Comparison of ENCODE assay signal across 25 cellular contexts in the genomic region with DNA sequence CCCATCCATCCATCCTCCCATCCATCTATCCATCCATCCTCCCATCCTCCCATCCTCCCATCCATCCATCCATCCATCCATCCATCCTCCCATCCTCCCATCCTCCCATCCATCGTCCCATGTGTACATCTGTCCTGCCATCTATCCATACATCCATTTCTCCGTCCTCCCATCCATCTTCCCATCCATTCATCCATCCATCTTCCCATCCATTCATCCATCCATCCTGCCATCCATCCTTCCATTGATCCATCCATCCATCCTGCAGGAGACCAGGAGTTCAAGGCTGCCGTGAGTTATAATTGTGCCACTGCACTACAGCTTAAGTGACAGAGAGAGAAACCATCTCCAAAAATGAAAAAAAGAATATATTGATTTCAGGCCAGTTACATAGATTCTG.
"Had no signal": no experiment of that assay in that cellular context is flagged by ENCODE, and none has a peak within 500 bp of the region (broad histone marks: within the 10 kb centered on the region; RNA-seq: fewer than 3 reads in every experiment).

No MANE protein-coding gene starts in this region.

- H3K36me3 Mint-ChIP-seq: mesothelial cell of epicardium had no signal

- H3K36me3 ChIP-seq: esophagus squamous epithelium, gastrocnemius medialis, heart right ventricle, left lung, lower lobe of right lung had no signal

- H3K27ac ChIP-seq: coronary artery, dorsolateral prefrontal cortex, epithelial cell of prostate, esophagus squamous epithelium, gastrocnemius medialis, heart right ventricle, left lung, lower lobe of right lung had no signal

- H3K27me3 ChIP-seq: esophagus squamous epithelium, gastrocnemius medialis, left lung had no signal

- H3K9me3 ChIP-seq: esophagus squamous epithelium, gastrocnemius medialis, heart right ventricle, left lung, lower lobe of right lung, mucosa of descending colon had no signal

- H3K27ac Mint-ChIP-seq: mesothelial cell of epicardium had no signal

- H3K4me1 ChIP-seq: esophagus squamous epithelium, gastrocnemius medialis, heart right ventricle, left lung, lower lobe of right lung had no signal

- H3K4me3 Mint-ChIP-seq: mesothelial cell of epicardium had no signal

- FAIRE-seq: colon, islet of Langerhans, keratinocyte had no signal

- H3K4me3 ChIP-seq: coronary artery, dorsolateral prefrontal cortex, esophagus squamous epithelium, gastrocnemius medialis, heart right ventricle, left lung, lower lobe of right lung, mucosa of descending colon had no signal

- DNase-seq: dermis blood vessel endothelial cell; dorsolateral prefrontal cortex; effector CD4-positive, alpha-beta T cell; effector memory CD4-positive, alpha-beta T cell; erythroblast; esophagus squamous epithelium; foreskin fibroblast; foreskin melanocyte; gastrocnemius medialis; glutamatergic neuron; head of caudate nucleus; heart right ventricle; hippocampal formation; left cardiac atrium; left lung; left ventricle myocardium superior; lower lobe of right lung; mesenchymal stem cell; mucosa of descending colon had no signal

- H3K4me1 Mint-ChIP-seq: mesothelial cell of epicardium had no signal
